Comparison of ENCODE assay signal across 4 cellular contexts in the genomic region with DNA sequence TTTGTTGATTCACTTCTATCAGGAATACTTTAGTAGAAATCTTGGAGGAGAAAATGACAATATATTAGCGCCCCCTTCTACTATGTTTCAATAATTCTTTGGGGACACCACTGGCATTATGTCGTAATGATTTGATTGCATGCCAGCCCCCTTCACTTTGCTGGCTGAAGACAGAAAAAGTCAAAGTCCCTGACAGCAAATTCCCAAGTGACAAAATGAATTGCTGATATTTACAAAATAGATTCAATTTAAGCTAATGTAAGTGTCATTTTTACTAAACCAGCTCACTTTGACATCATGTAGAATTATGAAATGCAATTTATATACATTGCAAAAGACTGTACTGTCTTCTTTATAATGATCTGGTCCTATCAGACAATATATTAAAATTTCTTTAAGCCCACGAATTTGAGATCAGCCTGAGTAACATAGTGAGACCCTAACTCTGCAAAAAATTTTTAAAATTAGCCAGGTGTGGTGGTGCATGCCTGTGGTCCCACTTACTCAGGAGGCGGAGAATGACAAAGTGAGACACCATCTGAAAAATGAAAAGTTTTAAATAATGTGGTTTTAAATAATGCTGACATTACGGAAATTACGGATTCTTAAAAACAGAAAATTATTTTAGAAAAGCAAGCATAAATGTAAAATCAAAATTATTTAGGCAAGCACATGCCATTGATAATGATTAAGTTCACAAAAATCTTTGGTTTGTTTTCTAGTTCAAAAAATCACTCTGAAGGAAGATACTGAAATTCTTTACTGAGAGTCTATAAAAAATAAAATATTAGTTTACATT.
TF ChIP-seq lines count a peak whose summit lies in the region.

No MANE protein-coding gene starts in this region.

TF ChIP-seq in HepG2, 621 proteins besides CTCF, POLR2A, EP300 and RAD21:
- TF ChIP-seq MAFK (conservative IDR thresholded peaks at IDR 0.05 in 1 of 2, IDR thresholded peaks at IDR 0.05 in 1 of 2; ENCODE audit: low read length in 2 of 2) (peak; percentile 68 to 89; a peak in 3 of 4 replicates), MAFF (IDR thresholded peaks at IDR 0.05; ENCODE audit: low read depth, low read length) (peak; percentile 83)
- TF ChIP-seq, protein P1, sequence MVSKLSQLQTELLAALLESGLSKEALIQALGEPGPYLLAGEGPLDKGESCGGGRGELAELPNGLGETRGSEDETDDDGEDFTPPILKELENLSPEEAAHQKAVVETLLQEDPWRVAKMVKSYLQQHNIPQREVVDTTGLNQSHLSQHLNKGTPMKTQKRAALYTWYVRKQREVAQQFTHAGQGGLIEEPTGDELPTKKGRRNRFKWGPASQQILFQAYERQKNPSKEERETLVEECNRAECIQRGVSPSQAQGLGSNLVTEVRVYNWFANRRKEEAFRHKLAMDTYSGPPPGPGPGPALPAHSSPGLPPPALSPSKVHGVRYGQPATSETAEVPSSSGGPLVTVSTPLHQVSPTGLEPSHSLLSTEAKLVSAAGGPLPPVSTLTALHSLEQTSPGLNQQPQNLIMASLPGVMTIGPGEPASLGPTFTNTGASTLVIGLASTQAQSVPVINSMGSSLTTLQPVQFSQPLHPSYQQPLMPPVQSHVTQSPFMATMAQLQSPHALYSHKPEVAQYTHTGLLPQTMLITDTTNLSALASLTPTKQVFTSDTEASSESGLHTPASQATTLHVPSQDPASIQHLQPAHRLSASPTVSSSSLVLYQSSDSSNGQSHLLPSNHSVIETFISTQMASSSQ (IDR thresholded peaks at IDR 0.05; ENCODE audit: low read depth), result no peak
- TF ChIP-seq, protein P1 (CRISPR knock-in tag; IDR thresholded peaks at IDR 0.05; ENCODE audit: borderline replicate concordance), result no peak

TF ChIP-seq in H1, 55 proteins besides CTCF, POLR2A, EP300 and RAD21:
- TF ChIP-seq CBX5 (IDR thresholded peaks at IDR 0.05; ENCODE audit: low read depth, low read length), result no peak
- peak; percentile 26; the same call in 1 of the 2 replicates for TF ChIP-seq MAFK (IDR thresholded peaks at IDR 0.05; ENCODE audit: low read depth, low read length)

TF ChIP-seq in neural cell, 6 proteins besides CTCF, POLR2A, EP300 and RAD21:
- TF ChIP-seq TAF1 (IDR thresholded peaks at IDR 0.05; ENCODE audit: low read depth) (no peak), POLR2AphosphoS5 (IDR thresholded peaks at IDR 0.05) (peak; percentile 80)
TF ChIP-seq in neural cell: peak in this region for 1.

TF ChIP-seq in SK-N-SH, 30 proteins besides CTCF, POLR2A, EP300 and RAD21:
- TF ChIP-seq RXRA (IDR thresholded peaks at IDR 0.05; ENCODE audit: borderline replicate concordance, low read depth), result no peak
- no peak for TF ChIP-seq NRF1 (IDR thresholded peaks at IDR 0.05; ENCODE audit: low read depth, low read length)
- TF ChIP-seq RFX5 (IDR thresholded peaks at IDR 0.05; ENCODE audit: low read length), result no peak
- TF ChIP-seq TEAD4 (IDR thresholded peaks at IDR 0.05; ENCODE audit: borderline replicate concordance, insufficient read depth), result no peak
- TF ChIP-seq FOXJ3 (CRISPR knock-in tag; IDR thresholded peaks at IDR 0.05), result no peak
- TF ChIP-seq, protein P2, sequence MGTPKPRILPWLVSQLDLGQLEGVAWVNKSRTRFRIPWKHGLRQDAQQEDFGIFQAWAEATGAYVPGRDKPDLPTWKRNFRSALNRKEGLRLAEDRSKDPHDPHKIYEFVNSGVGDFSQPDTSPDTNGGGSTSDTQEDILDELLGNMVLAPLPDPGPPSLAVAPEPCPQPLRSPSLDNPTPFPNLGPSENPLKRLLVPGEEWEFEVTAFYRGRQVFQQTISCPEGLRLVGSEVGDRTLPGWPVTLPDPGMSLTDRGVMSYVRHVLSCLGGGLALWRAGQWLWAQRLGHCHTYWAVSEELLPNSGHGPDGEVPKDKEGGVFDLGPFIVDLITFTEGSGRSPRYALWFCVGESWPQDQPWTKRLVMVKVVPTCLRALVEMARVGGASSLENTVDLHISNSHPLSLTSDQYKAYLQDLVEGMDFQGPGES (IDR thresholded peaks at IDR 0.05; ENCODE audit: low read depth, low read length), result no peak
- TF ChIP-seq, protein P3, sequence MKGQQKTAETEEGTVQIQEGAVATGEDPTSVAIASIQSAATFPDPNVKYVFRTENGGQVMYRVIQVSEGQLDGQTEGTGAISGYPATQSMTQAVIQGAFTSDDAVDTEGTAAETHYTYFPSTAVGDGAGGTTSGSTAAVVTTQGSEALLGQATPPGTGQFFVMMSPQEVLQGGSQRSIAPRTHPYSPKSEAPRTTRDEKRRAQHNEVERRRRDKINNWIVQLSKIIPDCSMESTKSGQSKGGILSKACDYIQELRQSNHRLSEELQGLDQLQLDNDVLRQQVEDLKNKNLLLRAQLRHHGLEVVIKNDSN (IDR thresholded peaks at IDR 0.05; ENCODE audit: borderline replicate concordance, low read depth), result no peak
- TF ChIP-seq, protein P4, sequence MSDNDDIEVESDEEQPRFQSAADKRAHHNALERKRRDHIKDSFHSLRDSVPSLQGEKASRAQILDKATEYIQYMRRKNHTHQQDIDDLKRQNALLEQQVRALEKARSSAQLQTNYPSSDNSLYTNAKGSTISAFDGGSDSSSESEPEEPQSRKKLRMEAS (IDR thresholded peaks at IDR 0.05; ENCODE audit: low read depth), result no peak
